In the genomic region with DNA sequence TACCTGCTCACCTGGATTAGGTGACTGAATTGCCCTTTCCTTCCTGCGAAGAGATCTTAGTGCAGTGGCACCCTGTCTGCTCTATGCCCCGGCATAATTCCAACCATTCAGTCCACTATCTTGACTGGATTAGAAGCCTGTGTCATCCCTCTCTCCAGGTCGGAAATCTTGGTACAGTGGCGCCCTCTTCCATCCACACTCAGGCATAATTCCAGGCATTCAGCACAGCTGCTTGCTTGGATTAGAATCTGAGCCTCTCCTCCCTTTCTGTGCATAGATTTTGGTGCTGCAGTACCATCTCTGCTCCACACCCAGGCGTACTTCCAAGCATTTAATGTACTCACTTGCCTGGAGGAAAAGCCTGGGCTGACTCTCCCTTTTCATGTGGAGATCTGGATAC, we compare ENCODE assay signal across 12 cellular contexts.
A peak's percentile ranks its signal among the peaks of the same experiment; 100 is the strongest.
DNase-seq lines count a peak whose midpoint lies in the region; ATAC-seq and TF ChIP-seq lines count a peak whose summit lies in the region.
"Had no signal": no experiment of that assay in that cellular context is flagged by ENCODE, and none has a peak within 500 bp of the region (broad histone marks: within the 10 kb centered on the region; RNA-seq: fewer than 3 reads in every experiment).

No MANE protein-coding gene starts in this region.

- H3K4me3 ChIP-seq in HCT116 (replicated peaks in 1 of 2; ENCODE audit: low read depth in 1 of 2, low read length in 2 of 2) (no peak overlapping the region), PC-3 (ENCODE audit: low read length) (no peak overlapping the region), iPS DF 6.9 (ENCODE audit: low read length) (no peak overlapping the region), ascending aorta (no peak overlapping the region)
- H3K4me3 ChIP-seq: upper lobe of right lung had no signal

- H3K9me3 Mint-ChIP-seq in activated naive CD8-positive, alpha-beta T cell treated with anti-CD3 and anti-CD28 coated beads, Interleukin-2, amount 50 U/mL, for 24 hours = peaks cover 5% of the 10 kb centered on the region

- DNase-seq in COR-L47 (lab: John Stamatoyannopoulos, UW) (peak; percentile 20), HCT116 (ENCODE audit: low read depth, low spot score) (peak; percentile 32), PC-3 (peak; percentile 72), iPS DF 6.9 (ENCODE audit: low read depth, low spot score) (peak; percentile 61), ascending aorta (ENCODE audit: low spot score in 2 of 2) (no peak), left ventricle myocardium superior (no peak)
- no peak for DNase-seq in activated naive CD8-positive, alpha-beta T cell treated with anti-CD3 and anti-CD28 coated beads, Interleukin-2, amount 50 U/mL, for 24 hours
- DNase-seq: NCI-H1105 treated with DMSO at 0.1 percent for 48 hours, upper lobe of right lung had no signal

- H3K27ac Mint-ChIP-seq in activated naive CD8-positive, alpha-beta T cell treated with anti-CD3 and anti-CD28 coated beads, Interleukin-2, amount 50 U/mL, for 24 hours = no peak overlapping the region
- H3K27ac Mint-ChIP-seq: CD4-positive, CD25-positive, alpha-beta regulatory T cell had no signal

- H3K27me3 Mint-ChIP-seq in activated naive CD8-positive, alpha-beta T cell treated with anti-CD3 and anti-CD28 coated beads, Interleukin-2, amount 50 U/mL, for 24 hours = no peaks in the 10 kb centered on the region
- H3K27me3 Mint-ChIP-seq: CD4-positive, CD25-positive, alpha-beta regulatory T cell; central memory CD8-positive, alpha-beta T cell had no signal

- TF ChIP-seq RAD21 in HCT116 (IDR thresholded peaks at IDR 0.05; ENCODE audit: low read depth) = peak; percentile 64

- H3K4me2 ChIP-seq in HCT116 (ENCODE audit: low read length) = no peak overlapping the region
- H3K4me2 ChIP-seq in PC-3 (ENCODE audit: low read length) = no peak overlapping the region

- ATAC-seq in HCT116 (peak; percentile 87), PC-3 (peak; percentile 76), GM21423 (IDR thresholded peaks at IDR 0.05; ENCODE audit: unreplicated experiment) (no peak), left ventricle myocardium superior (no peak)
- ATAC-seq in activated naive CD8-positive, alpha-beta T cell treated with anti-CD3 and anti-CD28 coated beads, Interleukin-2, amount 50 U/mL, for 24 hours = no peak

- H2AFZ ChIP-seq in HCT116 (ENCODE audit: low read depth, low read length, poor library complexity, severe bottlenecking) (no peak overlapping the region), PC-3 (ENCODE audit: low read length) (peak overlapping the region; percentile 28; the same call in 1 of the 2 replicates)

- POLR2A ChIA-PET in HCT116 (lab: Charles Lee) (no interaction called here), PC-3 (lab: Charles Lee; ENCODE audit: unreplicated experiment) (no interaction called here)

- TF ChIP-seq CTCF in HCT116 (IDR thresholded peaks at IDR 0.05 in 2 of 3, conservative IDR thresholded peaks at IDR 0.05 in 1 of 3; ENCODE audit: borderline replicate concordance in 1 of 3, insufficient read depth in 1 of 3, low read depth in 2 of 3, low read length in 2 of 3) (peak; percentile 31 to 45 (median 39); a peak in 3 of 6 replicates), PC-3 (conservative IDR thresholded peaks at IDR 0.05; ENCODE audit: low read depth, low read length) (peak; percentile 53), ascending aorta (IDR thresholded peaks at IDR 0.05) (no peak)

- no peaks in the 10 kb centered on the region for H3K4me1 Mint-ChIP-seq in activated naive CD8-positive, alpha-beta T cell treated with anti-CD3 and anti-CD28 coated beads, Interleukin-2, amount 50 U/mL, for 24 hours
- H3K4me1 Mint-ChIP-seq: central memory CD8-positive, alpha-beta T cell had no signal

- H3K9ac ChIP-seq in HCT116 (ENCODE audit: low read length) = no peak overlapping the region
- no peak overlapping the region for H3K9ac ChIP-seq in PC-3 (ENCODE audit: low read length)

- RAD21 ChIA-PET in HCT116 (lab: Charles Lee; ENCODE audit: low non-redundant PET in 1 of 2, low total read pairs in 2 of 2, uncharacterized antibody in 2 of 2, unreplicated experiment in 2 of 2) = no interaction called here

- H3K36me3 Mint-ChIP-seq in activated naive CD8-positive, alpha-beta T cell treated with anti-CD3 and anti-CD28 coated beads, Interleukin-2, amount 50 U/mL, for 24 hours (ENCODE audit: low read depth) = no peaks in the 10 kb centered on the region
- H3K36me3 Mint-ChIP-seq: CD4-positive, CD25-positive, alpha-beta regulatory T cell had no signal

- intact Hi-C loops in HCT116 (cut with micrococcal nuclease) (loop anchor here (5.0 kb wide), 2 partner anchors 842 to 1392 kb away; partner anchors contain the start of gene TMEFF2), PC-3 (cut with micrococcal nuclease) (loop anchor here (1.0 to 10.0 kb wide), 4 partner anchors 259 to 1731 kb away; no protein-coding TSS in a partner anchor), ascending aorta (cut with DNase I) (no loop called here), left ventricle myocardium superior (cut with micrococcal nuclease) (no loop called here)

- no TSS peak for BruUV-seq in HCT116 (replicated peaks; lab: Mats Ljungman, UMichigan)
- BruUV-seq in PC-3 (replicated peaks; lab: Mats Ljungman, UMichigan) = no TSS peak

- H3K9me3 ChIP-seq in HCT116 (ENCODE audit: control insufficient read depth in 1 of 2, insufficient read depth in 1 of 2, low read depth in 1 of 2, low read length in 2 of 2) = no peaks in the 10 kb centered on the region
- no peaks in the 10 kb centered on the region for H3K9me3 ChIP-seq in PC-3 (ENCODE audit: low read length)
- no peaks in the 10 kb centered on the region for H3K9me3 ChIP-seq in iPS DF 6.9 (ENCODE audit: control insufficient read depth, insufficient read depth, low read length)
- no peaks in the 10 kb centered on the region for H3K9me3 ChIP-seq in ascending aorta
- H3K9me3 ChIP-seq: upper lobe of right lung had no signal

- H3K79me2 ChIP-seq in HCT116 (ENCODE audit: insufficient read depth, low read length) = no peaks in the 10 kb centered on the region
- no peaks in the 10 kb centered on the region for H3K79me2 ChIP-seq in PC-3 (ENCODE audit: low read length)

- TF ChIP-seq POLR2A in HCT116 (IDR thresholded peaks at IDR 0.05; ENCODE audit: borderline replicate concordance, extremely low read depth, insufficient read depth, insufficient read length) = no peak

- H3K27me3 ChIP-seq in HCT116 (ENCODE audit: insufficient read depth, low read length) (no peaks in the 10 kb centered on the region), PC-3 (ENCODE audit: low read length) (no peaks in the 10 kb centered on the region), iPS DF 6.9 (ENCODE audit: control insufficient read depth, insufficient read depth, low read length) (no peaks in the 10 kb centered on the region), ascending aorta (no peaks in the 10 kb centered on the region)
- H3K27me3 ChIP-seq: upper lobe of right lung had no signal

- no peak overlapping the region for H3K4me3 Mint-ChIP-seq in activated naive CD8-positive, alpha-beta T cell treated with anti-CD3 and anti-CD28 coated beads, Interleukin-2, amount 50 U/mL, for 24 hours
- H3K4me3 Mint-ChIP-seq: CD4-positive, CD25-positive, alpha-beta regulatory T cell; central memory CD8-positive, alpha-beta T cell had no signal

- no CpG with 5 or more reads among the region's 5 CpGs for WGBS in iPS DF 6.9 (ENCODE audit: insufficient coverage, insufficient read length)

- H3K9me2 ChIP-seq in HCT116 (ENCODE audit: insufficient read depth) (no peaks in the 10 kb centered on the region), PC-3 (replicated peaks; ENCODE audit: low read length) (no peaks in the 10 kb centered on the region)

- H3K36me3 ChIP-seq in HCT116 (ENCODE audit: control insufficient read depth in 1 of 2, insufficient read depth in 2 of 2, low read length in 2 of 2) (no peaks in the 10 kb centered on the region), PC-3 (ENCODE audit: low read depth, low read length) (no peaks in the 10 kb centered on the region), iPS DF 6.9 (ENCODE audit: control insufficient read depth, insufficient read depth, low read length) (no peaks in the 10 kb centered on the region), ascending aorta (no peaks in the 10 kb centered on the region)
- H3K36me3 ChIP-seq: upper lobe of right lung had no signal

- no peaks in the 10 kb centered on the region for H3F3A ChIP-seq in PC-3 (ENCODE audit: low read length, unreplicated experiment)

- H4K20me1 ChIP-seq in HCT116 (ENCODE audit: insufficient read depth) (no peaks in the 10 kb centered on the region), PC-3 (ENCODE audit: low read length) (no peaks in the 10 kb centered on the region)

- CTCF ChIA-PET in HCT116 (lab: Charles Lee) = interaction anchor here (1.1 to 2.3 kb wide), 12 partner anchors 9 to 1772 kb away, joined by 3 to 15 read pairs (median 4); no protein-coding TSS in a partner anchor
- CTCF ChIA-PET in PC-3 (lab: Charles Lee) = interaction anchor here (0.6 to 1.6 kb wide), 4 partner anchors 140 to 834 kb away, joined by 3 to 5 read pairs (median 3); no protein-coding TSS in a partner anchor

- H3K27ac ChIP-seq in HCT116 (ENCODE audit: low read depth, low read length) = no peak overlapping the region
- H3K27ac ChIP-seq in PC-3 (ENCODE audit: low read length) = no peak overlapping the region
- H3K27ac ChIP-seq in iPS DF 6.9 (ENCODE audit: low read length) = no peak overlapping the region
- no peak overlapping the region for H3K27ac ChIP-seq in ascending aorta
- H3K27ac ChIP-seq: upper lobe of right lung had no signal

- H3K4me1 ChIP-seq in HCT116 (ENCODE audit: control insufficient read depth in 1 of 2, insufficient read depth in 2 of 2, low read length in 2 of 2) (no peaks in the 10 kb centered on the region), PC-3 (ENCODE audit: insufficient read depth, low read length) (no peaks in the 10 kb centered on the region), iPS DF 6.9 (ENCODE audit: control insufficient read depth, insufficient read depth, low read length) (peaks cover 3% of the 10 kb centered on the region; the same call in 1 of the 2 replicates), ascending aorta (no peaks in the 10 kb centered on the region)
- H3K4me1 ChIP-seq: upper lobe of right lung had no signal

TF ChIP-seq in HCT116, 20 proteins besides CTCF, POLR2A, EP300 and RAD21:
- TF ChIP-seq SRF (IDR thresholded peaks at IDR 0.05; ENCODE audit: low read depth) = no peak
- no peak for TF ChIP-seq FOSL1 (IDR thresholded peaks at IDR 0.05; ENCODE audit: low read depth)

Comparison
In these comparisons a context has a peak if more than half of its experiments do, and no peak if none do; other contexts are left out.
1. DNase-seq: peak in COR-L47 (single experiment), HCT116 (single experiment), PC-3 (single experiment) and iPS DF 6.9 (single experiment); none in ascending aorta (0 of 2), activated naive CD8-positive, alpha-beta T cell treated with anti-CD3 and anti-CD28 coated beads, Interleukin-2, amount 50 U/mL, for 24 hours (single experiment) and left ventricle myocardium superior (single experiment).
2. ATAC-seq: peak in HCT116 (single experiment) and PC-3 (single experiment); none in GM21423 (single experiment), activated naive CD8-positive, alpha-beta T cell treated with anti-CD3 and anti-CD28 coated beads, Interleukin-2, amount 50 U/mL, for 24 hours (single experiment) and left ventricle myocardium superior (single experiment).
3. CTCF ChIP-seq: peak in HCT116 (3 of 3) and PC-3 (single experiment); none in ascending aorta (0 of 3).
4. intact Hi-C loops: an anchor here in HCT116 (5.0 kb wide) and PC-3 (1.0 to 10.0 kb wide); none called in ascending aorta and left ventricle myocardium superior.